1 cellular context compared by ENCODE assay signal in genomic region chr1:10212476-10212875, GRCh38.
TF ChIP-seq lines count a peak whose summit lies in the region.

No MANE protein-coding gene starts in this region.

TF ChIP-seq in GM12878, 131 proteins besides CTCF, POLR2A, EP300 and RAD21 (continued from another document):
- TF ChIP-seq NFYA (IDR thresholded peaks at IDR 0.05; ENCODE audit: borderline replicate concordance, low read depth, low read length) (no peak), MXI1 (IDR thresholded peaks at IDR 0.05; ENCODE audit: low read depth, low read length) (no peak)
